In genomic region chr3:120070263-120070981, GRCh38 we compare ENCODE assay signal across 28 cellular contexts.
"Had no signal": no experiment of that assay in that cellular context is flagged by ENCODE, and none has a peak within 500 bp of the region (broad histone marks: within the 10 kb centered on the region; RNA-seq: fewer than 3 reads in every experiment).

No MANE protein-coding gene starts in this region.

- H3K9me3 Mint-ChIP-seq: activated naive CD4-positive, alpha-beta T cell treated with anti-CD3 and anti-CD28 coated beads, Interleukin-2, amount 50 U/mL, for 24 hours; activated T-helper 1 cell treated with anti-CD3 and anti-CD28 coated beads, Interleukin-12 subunit alpha, Interleukin-12 subunit beta, Interleukin-2, Interleukin-4 antibody, amounts not matched to agents 30 ng/mL and 10 ng/mL and 1 ng/mL, durations not matched to agents 14 hours and 24 hours and 36 hours; immature natural killer cell; T-helper 2 cell treated with Interferon-gamma antibody and Interleukin-4, amounts not matched to agents 5 μg/mL and 100 μg/mL, for 36 hours had no signal

- H3K4me3 Mint-ChIP-seq: activated CD8-positive, alpha-beta T cell treated with anti-CD3 and anti-CD28 coated beads, Interleukin-2, amount 10 ng/mL, durations not matched to agents 7 days and 5 days; activated naive CD4-positive, alpha-beta T cell treated with anti-CD3 and anti-CD28 coated beads, Interleukin-2, amount 50 U/mL, for 24 hours; activated T-helper 1 cell treated with anti-CD3 and anti-CD28 coated beads, Interleukin-12 subunit alpha, Interleukin-12 subunit beta, Interleukin-2, Interleukin-4 antibody, amounts not matched to agents 30 ng/mL and 10 ng/mL and 1 ng/mL, durations not matched to agents 14 hours and 24 hours and 36 hours; immature natural killer cell; memory B cell; neural progenitor cell; T-cell; T-helper 2 cell treated with Interferon-gamma antibody and Interleukin-4, amounts not matched to agents 5 μg/mL and 100 μg/mL, for 36 hours had no signal

- H3K9ac ChIP-seq: neural progenitor cell had no signal

- H3K27ac ChIP-seq: adrenal gland, ascending aorta, foreskin keratinocyte, hepatocyte, sigmoid colon, spleen, WERI-Rb-1 had no signal

- H3K27ac Mint-ChIP-seq: activated CD8-positive, alpha-beta T cell treated with anti-CD3 and anti-CD28 coated beads, Interleukin-2, amount 10 ng/mL, durations not matched to agents 7 days and 5 days; activated naive CD4-positive, alpha-beta T cell treated with anti-CD3 and anti-CD28 coated beads, Interleukin-2, amount 50 U/mL, for 24 hours; activated T-helper 1 cell treated with anti-CD3 and anti-CD28 coated beads, Interleukin-12 subunit alpha, Interleukin-12 subunit beta, Interleukin-2, Interleukin-4 antibody, amounts not matched to agents 30 ng/mL and 10 ng/mL and 1 ng/mL, durations not matched to agents 14 hours and 24 hours and 36 hours; memory B cell; neural progenitor cell; progenitor cell of endocrine pancreas; T-cell; T-helper 2 cell treated with Interferon-gamma antibody and Interleukin-4, amounts not matched to agents 5 μg/mL and 100 μg/mL, for 36 hours had no signal

- H3K9me3 ChIP-seq: adrenal gland, ascending aorta, sigmoid colon had no signal

- H3K27me3 Mint-ChIP-seq: activated naive CD4-positive, alpha-beta T cell treated with anti-CD3 and anti-CD28 coated beads, Interleukin-2, amount 50 U/mL, for 24 hours; memory B cell; naive B cell; progenitor cell of endocrine pancreas; T-cell had no signal

- DNase-seq: activated CD4-positive, alpha-beta T cell treated with anti-CD3 and anti-CD28 coated beads for 1 hour; activated CD4-positive, alpha-beta T cell treated with anti-CD3 and anti-CD28 coated beads, Interleukin-2, amount 50 U/mL, for 1 hour; activated CD8-positive, alpha-beta T cell treated with anti-CD3 and anti-CD28 coated beads, Interleukin-2, amount 10 ng/mL, durations not matched to agents 7 days and 5 days; activated gamma-delta T cell; adrenal gland; central memory CD4-positive, alpha-beta T cell; dermis blood vessel endothelial cell; effector CD8-positive, alpha-beta T cell; foreskin keratinocyte; immature natural killer cell; kidney glomerular epithelial cell; left ventricle myocardium superior; naive B cell; retina; sigmoid colon; spleen; stimulated activated CD4-positive, alpha-beta T cell treated with anti-CD3 and anti-CD28 coated beads, Interleukin-4, amount 100 ng/mL, for 24 hours; stimulated activated naive CD8-positive, alpha-beta T cell treated with anti-CD3 and anti-CD28 coated beads, Interleukin-15, Interleukin-2, amounts not matched to agents 100 U/mL and 50 U/mL, for 24 hours; T-cell; WERI-Rb-1 had no signal

- H3K27me3 ChIP-seq: adrenal gland, ascending aorta, foreskin keratinocyte, hepatocyte, neural progenitor cell, sigmoid colon, spleen had no signal

- H2AFZ ChIP-seq: hepatocyte, neural progenitor cell had no signal

- H3K4me3 ChIP-seq: adrenal gland, ascending aorta, hepatocyte, neural progenitor cell, sigmoid colon, spleen had no signal

- ATAC-seq: activated CD8-positive, alpha-beta T cell treated with anti-CD3 and anti-CD28 coated beads, Interleukin-2, amount 10 ng/mL, durations not matched to agents 7 days and 5 days; foreskin keratinocyte; left ventricle myocardium superior; stimulated activated naive CD8-positive, alpha-beta T cell treated with anti-CD3 and anti-CD28 coated beads, Interleukin-15, Interleukin-2, amounts not matched to agents 100 U/mL and 50 U/mL, for 24 hours; T-cell had no signal

- H3K4me2 ChIP-seq: hepatocyte, neural progenitor cell had no signal

- H3K4me1 ChIP-seq: ascending aorta, foreskin keratinocyte had no signal

- H3K36me3 ChIP-seq: adrenal gland, neural progenitor cell, sigmoid colon, WERI-Rb-1 had no signal
